In the genomic region with DNA sequence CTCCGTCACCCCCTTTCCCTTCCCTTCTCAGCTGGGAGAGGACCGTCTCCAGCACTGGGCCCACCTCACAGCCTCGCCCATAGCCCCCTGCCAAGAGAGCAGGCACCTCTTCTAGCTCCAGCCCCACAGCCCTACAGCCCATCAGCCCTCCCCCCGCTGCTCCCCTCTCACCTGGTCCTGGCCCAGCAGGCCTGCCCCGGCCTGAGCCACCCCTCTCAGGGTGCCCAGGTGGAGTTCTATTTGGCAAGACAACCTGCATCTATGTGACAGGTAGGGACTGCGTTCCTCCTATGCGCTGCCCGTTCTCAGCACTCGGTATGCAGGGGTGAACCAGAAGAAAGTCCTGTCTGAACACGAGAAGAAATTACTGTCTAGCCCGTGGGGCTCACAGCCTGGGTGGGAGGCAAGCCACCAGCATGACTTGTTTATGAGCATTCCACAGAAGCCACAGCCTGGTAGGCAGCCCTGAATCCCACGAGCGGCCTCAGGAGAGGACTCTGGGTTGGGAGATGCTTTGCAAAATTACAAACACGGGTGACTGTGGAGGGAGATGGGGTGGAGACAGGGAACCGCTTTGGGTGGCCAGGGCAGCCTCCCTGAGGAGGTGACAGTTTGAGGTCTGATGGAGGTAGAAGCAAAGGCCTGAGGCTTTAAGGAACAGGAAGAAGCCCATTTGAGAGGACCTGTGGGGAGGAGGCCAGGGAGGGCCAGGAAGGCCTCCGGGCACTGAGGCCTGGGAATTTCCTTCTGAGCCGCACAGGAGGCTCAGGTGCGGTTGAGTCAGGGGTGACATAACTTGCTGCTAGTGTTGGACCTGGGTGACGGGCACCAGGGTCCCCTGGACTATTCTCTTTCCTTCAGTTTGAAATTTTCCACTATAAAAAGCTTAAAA, we compare ENCODE assay signal across 1 cellular context.
TF ChIP-seq lines count a peak whose summit lies in the region.

No MANE protein-coding gene starts in this region.

TF ChIP-seq in GM23338, 12 proteins besides CTCF, POLR2A, EP300 and RAD21 (continued from another document):
- TF ChIP-seq ZNF331 (CRISPR knock-in tag; IDR thresholded peaks at IDR 0.05; ENCODE audit: low read depth) (no peak), EZH2 (IDR thresholded peaks at IDR 0.05; ENCODE audit: low read depth, unreplicated experiment) (no peak), POLR2AphosphoS5 (IDR thresholded peaks at IDR 0.05; ENCODE audit: low read depth) (no peak), NANOG (IDR thresholded peaks at IDR 0.05; ENCODE audit: borderline replicate concordance) (no peak)
- TF ChIP-seq, protein P1, sequence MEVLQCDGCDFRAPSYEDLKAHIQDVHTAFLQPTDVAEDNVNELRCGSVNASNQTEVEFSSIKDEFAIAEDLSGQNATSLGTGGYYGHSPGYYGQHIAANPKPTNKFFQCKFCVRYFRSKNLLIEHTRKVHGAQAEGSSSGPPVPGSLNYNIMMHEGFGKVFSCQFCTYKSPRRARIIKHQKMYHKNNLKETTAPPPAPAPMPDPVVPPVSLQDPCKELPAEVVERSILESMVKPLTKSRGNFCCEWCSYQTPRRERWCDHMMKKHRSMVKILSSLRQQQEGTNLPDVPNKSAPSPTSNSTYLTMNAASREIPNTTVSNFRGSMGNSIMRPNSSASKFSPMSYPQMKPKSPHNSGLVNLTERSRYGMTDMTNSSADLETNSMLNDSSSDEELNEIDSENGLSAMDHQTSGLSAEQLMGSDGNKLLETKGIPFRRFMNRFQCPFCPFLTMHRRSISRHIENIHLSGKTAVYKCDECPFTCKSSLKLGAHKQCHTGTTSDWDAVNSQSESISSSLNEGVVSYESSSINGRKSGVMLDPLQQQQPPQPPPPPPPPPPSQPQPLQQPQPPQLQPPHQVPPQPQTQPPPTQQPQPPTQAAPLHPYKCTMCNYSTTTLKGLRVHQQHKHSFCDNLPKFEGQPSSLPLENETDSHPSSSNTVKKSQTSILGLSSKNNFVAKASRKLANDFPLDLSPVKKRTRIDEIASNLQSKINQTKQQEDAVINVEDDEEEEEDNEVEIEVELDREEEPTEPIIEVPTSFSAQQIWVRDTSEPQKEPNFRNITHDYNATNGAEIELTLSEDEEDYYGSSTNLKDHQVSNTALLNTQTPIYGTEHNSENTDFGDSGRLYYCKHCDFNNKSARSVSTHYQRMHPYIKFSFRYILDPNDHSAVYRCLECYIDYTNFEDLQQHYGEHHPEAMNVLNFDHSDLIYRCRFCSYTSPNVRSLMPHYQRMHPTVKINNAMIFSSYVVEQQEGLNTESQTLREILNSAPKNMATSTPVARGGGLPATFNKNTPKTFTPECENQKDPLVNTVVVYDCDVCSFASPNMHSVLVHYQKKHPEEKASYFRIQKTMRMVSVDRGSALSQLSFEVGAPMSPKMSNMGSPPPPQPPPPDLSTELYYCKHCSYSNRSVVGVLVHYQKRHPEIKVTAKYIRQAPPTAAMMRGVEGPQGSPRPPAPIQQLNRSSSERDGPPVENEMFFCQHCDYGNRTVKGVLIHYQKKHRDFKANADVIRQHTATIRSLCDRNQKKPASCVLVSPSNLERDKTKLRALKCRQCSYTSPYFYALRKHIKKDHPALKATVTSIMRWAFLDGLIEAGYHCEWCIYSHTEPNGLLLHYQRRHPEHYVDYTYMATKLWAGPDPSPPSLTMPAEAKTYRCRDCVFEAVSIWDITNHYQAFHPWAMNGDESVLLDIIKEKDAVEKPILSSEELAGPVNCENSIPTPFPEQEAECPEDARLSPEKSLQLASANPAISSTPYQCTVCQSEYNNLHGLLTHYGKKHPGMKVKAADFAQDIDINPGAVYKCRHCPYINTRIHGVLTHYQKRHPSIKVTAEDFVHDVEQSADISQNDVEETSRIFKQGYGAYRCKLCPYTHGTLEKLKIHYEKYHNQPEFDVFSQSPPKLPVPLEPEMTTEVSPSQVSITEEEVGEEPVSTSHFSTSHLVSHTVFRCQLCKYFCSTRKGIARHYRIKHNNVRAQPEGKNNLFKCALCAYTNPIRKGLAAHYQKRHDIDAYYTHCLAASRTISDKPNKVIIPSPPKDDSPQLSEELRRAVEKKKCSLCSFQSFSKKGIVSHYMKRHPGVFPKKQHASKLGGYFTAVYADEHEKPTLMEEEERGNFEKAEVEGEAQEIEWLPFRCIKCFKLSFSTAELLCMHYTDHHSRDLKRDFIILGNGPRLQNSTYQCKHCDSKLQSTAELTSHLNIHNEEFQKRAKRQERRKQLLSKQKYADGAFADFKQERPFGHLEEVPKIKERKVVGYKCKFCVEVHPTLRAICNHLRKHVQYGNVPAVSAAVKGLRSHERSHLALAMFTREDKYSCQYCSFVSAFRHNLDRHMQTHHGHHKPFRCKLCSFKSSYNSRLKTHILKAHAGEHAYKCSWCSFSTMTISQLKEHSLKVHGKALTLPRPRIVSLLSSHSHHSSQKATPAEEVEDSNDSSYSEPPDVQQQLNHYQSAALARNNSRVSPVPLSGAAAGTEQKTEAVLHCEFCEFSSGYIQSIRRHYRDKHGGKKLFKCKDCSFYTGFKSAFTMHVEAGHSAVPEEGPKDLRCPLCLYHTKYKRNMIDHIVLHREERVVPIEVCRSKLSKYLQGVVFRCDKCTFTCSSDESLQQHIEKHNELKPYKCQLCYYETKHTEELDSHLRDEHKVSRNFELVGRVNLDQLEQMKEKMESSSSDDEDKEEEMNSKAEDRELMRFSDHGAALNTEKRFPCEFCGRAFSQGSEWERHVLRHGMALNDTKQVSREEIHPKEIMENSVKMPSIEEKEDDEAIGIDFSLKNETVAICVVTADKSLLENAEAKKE (CRISPR knock-in tag; IDR thresholded peaks at IDR 0.05) = no peak
